ENCODE assay signal across 1 cellular context in the genomic region with DNA sequence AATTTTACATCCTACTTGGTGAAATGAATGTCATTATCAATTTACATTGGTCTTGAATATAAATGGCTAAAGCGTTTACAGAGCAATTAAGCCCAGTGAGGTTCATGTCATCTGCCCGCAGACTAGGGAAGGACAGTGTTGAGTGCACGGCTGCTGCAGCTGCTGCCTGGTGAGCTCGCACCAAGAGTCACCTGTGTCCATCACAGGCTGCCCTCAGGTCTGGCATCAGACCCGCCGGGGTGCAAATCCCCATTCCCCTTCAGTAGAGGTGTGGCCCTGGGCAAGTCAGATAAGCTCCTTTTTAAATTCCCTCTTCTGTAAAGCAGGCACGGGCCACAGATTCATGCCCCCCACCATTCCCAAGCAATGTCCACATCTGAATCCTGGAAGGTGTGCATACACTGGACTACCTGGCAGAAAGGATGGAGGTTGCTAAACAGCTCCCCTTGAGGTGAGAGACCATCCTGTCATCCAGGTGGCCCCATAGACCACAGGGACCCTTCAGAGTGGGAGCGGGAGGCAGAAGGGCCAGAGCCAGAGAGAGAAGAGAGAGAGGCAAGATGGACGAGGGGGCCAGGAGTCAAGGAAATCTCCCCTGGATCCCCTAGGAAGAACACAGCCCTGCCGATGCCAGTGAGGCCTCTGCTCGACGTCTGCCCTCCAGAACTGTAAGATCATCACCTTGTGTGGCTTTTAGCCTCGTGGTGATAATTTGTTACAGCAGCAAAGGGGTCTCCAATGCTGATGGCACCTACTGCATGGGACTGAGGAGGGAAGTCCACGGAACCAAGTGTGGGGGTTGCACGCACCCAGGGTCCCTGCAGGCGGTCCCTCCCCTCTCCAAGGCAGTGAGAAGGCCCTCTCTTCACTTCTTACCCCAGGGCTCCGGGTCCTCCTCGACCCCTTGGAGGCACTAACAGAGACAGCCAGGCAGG.
TF ChIP-seq lines count a peak whose summit lies in the region.

No MANE protein-coding gene starts in this region.

TF ChIP-seq in HepG2, 621 proteins besides CTCF, POLR2A, EP300 and RAD21 (continued from another document):
- no peak for TF ChIP-seq TAF1 (CRISPR knock-in tag; IDR thresholded peaks at IDR 0.05)
- no peak for TF ChIP-seq NFYC (CRISPR knock-in tag; IDR thresholded peaks at IDR 0.05)
- TF ChIP-seq, protein P1, sequence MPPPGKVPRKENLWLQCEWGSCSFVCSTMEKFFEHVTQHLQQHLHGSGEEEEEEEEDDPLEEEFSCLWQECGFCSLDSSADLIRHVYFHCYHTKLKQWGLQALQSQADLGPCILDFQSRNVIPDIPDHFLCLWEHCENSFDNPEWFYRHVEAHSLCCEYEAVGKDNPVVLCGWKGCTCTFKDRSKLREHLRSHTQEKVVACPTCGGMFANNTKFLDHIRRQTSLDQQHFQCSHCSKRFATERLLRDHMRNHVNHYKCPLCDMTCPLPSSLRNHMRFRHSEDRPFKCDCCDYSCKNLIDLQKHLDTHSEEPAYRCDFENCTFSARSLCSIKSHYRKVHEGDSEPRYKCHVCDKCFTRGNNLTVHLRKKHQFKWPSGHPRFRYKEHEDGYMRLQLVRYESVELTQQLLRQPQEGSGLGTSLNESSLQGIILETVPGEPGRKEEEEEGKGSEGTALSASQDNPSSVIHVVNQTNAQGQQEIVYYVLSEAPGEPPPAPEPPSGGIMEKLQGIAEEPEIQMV (CRISPR knock-in tag; IDR thresholded peaks at IDR 0.05; ENCODE audit: low read depth): no peak
- TF ChIP-seq, protein P2, sequence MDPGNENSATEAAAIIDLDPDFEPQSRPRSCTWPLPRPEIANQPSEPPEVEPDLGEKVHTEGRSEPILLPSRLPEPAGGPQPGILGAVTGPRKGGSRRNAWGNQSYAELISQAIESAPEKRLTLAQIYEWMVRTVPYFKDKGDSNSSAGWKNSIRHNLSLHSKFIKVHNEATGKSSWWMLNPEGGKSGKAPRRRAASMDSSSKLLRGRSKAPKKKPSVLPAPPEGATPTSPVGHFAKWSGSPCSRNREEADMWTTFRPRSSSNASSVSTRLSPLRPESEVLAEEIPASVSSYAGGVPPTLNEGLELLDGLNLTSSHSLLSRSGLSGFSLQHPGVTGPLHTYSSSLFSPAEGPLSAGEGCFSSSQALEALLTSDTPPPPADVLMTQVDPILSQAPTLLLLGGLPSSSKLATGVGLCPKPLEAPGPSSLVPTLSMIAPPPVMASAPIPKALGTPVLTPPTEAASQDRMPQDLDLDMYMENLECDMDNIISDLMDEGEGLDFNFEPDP (CRISPR knock-in tag; conservative IDR thresholded peaks at IDR 0.05): no peak
- TF ChIP-seq, protein P3, sequence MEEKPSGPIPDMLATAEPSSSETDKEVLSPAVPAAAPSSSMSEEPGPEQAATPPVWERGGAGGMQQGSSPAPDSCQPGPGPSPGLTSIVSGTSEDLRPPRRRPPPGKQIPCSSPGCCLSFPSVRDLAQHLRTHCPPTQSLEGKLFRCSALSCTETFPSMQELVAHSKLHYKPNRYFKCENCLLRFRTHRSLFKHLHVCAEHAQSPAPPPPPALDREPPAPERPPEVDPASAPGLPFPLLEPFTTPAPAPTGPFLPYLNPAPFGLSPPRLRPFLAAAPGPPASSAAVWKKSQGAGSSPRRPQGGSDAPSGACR (CRISPR knock-in tag; IDR thresholded peaks at IDR 0.05): no peak
- TF ChIP-seq, protein P4, sequence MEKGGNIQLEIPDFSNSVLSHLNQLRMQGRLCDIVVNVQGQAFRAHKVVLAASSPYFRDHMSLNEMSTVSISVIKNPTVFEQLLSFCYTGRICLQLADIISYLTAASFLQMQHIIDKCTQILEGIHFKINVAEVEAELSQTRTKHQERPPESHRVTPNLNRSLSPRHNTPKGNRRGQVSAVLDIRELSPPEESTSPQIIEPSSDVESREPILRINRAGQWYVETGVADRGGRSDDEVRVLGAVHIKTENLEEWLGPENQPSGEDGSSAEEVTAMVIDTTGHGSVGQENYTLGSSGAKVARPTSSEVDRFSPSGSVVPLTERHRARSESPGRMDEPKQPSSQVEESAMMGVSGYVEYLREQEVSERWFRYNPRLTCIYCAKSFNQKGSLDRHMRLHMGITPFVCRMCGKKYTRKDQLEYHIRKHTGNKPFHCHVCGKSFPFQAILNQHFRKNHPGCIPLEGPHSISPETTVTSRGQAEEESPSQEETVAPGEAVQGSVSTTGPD (CRISPR knock-in tag; IDR thresholded peaks at IDR 0.05): no peak
